8 cellular contexts compared by ENCODE assay signal in the genomic region with DNA sequence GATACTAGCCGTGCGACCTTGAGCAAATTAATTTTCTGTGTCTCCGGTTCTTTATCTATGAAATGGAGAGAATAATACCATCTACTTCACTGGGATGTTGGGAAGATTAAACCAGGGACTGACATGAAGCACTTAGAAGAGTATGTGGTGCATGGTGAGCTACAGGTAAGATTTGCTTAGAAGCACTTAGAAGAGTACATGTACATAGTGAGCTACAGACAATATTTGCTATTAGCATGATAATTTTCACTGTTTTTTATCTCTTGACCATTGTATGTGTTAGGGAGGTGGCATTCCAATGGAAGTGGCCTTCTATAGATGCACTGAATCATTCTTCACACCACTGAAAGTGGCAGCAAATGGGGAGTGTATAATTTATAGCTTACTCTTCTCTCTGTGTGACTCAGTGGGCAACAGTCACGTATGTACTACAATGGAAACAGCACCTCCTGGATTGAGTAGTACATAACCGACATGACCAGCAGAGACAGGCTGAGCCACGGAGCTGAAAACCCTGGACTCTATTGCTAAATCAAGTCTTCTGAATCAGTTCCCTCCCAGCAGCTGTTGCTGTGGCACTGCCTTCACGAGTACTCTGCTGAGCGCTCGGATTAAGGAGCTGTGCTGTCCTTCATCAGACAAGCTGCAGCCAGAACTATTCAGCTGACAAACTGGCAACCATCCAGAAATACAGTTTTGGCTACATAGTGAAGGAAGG. TPM values are rescaled to one million over a fixed set of nuclear protein-coding genes. Genes with fewer than 3 reads are reported as not detected.
DNase-seq lines count a peak whose midpoint lies in the region; FAIRE-seq and TF ChIP-seq lines count a peak whose summit lies in the region.
"Not testable (repeated sequence)": the region's sequence is repeated elsewhere in the genome, so short reads cannot be mapped to it uniquely, and the experiment has no call there.
"Had no signal": no experiment of that assay in that cellular context is flagged by ENCODE, and none has a peak within 500 bp of the region (broad histone marks: within the 10 kb centered on the region; RNA-seq: fewer than 3 reads in every experiment).

No MANE protein-coding gene starts in this region.

- H3K4me2 ChIP-seq in GM23248 (ENCODE audit: unreplicated experiment); hepatocyte: not testable (repeated sequence)

- not testable (repeated sequence) for H3K9me2 ChIP-seq in GM23248 (ENCODE audit: insufficient read depth); hepatocyte (replicated peaks; ENCODE audit: insufficient read depth)

- not testable (repeated sequence) for TF ChIP-seq CTCF in WERI-Rb-1 (IDR thresholded peaks at IDR 0.05; ENCODE audit: low read depth, low read length); fibroblast of pulmonary artery (IDR thresholded peaks at IDR 0.05; ENCODE audit: low read length, missing control alignments); hepatocyte (IDR thresholded peaks at IDR 0.05; ENCODE audit: poor library complexity); retinal pigment epithelial cell (conservative IDR thresholded peaks at IDR 0.05; ENCODE audit: low read depth, low read length)
- TF ChIP-seq CTCF in bronchial epithelial cell (IDR thresholded peaks at IDR 0.05; ENCODE audit: insufficient read depth, low read length, severe bottlenecking), result peak; percentile 7

- not testable (repeated sequence) for H3F3A ChIP-seq in GM23248 (ENCODE audit: insufficient read depth)

- not testable (repeated sequence) for H4K20me1 ChIP-seq in GM23248 (ENCODE audit: insufficient read depth); hepatocyte (ENCODE audit: insufficient read depth, poor library complexity, severe bottlenecking)

- H3K4me1 ChIP-seq in GM23248 (ENCODE audit: insufficient read depth); hepatocyte (ENCODE audit: insufficient read depth): not testable (repeated sequence)

- in situ Hi-C loops in GM23248 (cut with MboI), result not testable (repeated sequence)

- DNase-seq in GM23248 (peak; percentile 2), NCI-H2171 treated with DMSO at 0.1 percent for 48 hours (lab: John Stamatoyannopoulos, UW) (peak; percentile 12), WERI-Rb-1 (peak; percentile 78), bronchial epithelial cell (ENCODE audit: low read depth) (peak; percentile 68), fibroblast of pulmonary artery (ENCODE audit: low read depth) (peak; percentile 43), hepatocyte (ENCODE audit: low spot score) (peak; percentile 31), retinal pigment epithelial cell (ENCODE audit: low read depth) (peak; percentile 72)

- H3K36me3 ChIP-seq in GM23248 (ENCODE audit: low read depth); WERI-Rb-1; bronchial epithelial cell (ENCODE audit: control insufficient read depth, insufficient read depth, low read length); hepatocyte (replicated peaks; ENCODE audit: insufficient read depth, low read depth): not testable (repeated sequence)

- FAIRE-seq in bronchial epithelial cell (lab: Jason Lieb, UNC), result not testable (repeated sequence)

- H3K9me3 ChIP-seq in GM23248 (ENCODE audit: low read depth); WERI-Rb-1 (ENCODE audit: severe bottlenecking); hepatocyte (ENCODE audit: low read depth): not testable (repeated sequence)

- not testable (repeated sequence) for H3K4me3 ChIP-seq in GM23248; WERI-Rb-1 (ENCODE audit: low read depth, low read length); bronchial epithelial cell (ENCODE audit: low read depth, low read length); fibroblast of pulmonary artery (replicated peaks; ENCODE audit: low read depth, low read length); hepatocyte; retinal pigment epithelial cell (ENCODE audit: low read length)

- H3K27ac ChIP-seq in GM23248, WERI-Rb-1, hepatocyte: not testable (repeated sequence)

- not testable (repeated sequence) for H2AFZ ChIP-seq in GM23248, hepatocyte

- WGBS in GM23248 (ENCODE audit: low coverage in 1 of 2, low lambda C conversion rate in 2 of 2, missing lambda C conversion rate in 2 of 2), 2 experiments, result 16 to 18% methylated on average over 9 of the region's 9 CpGs
- 64% methylated on average over 8 of the region's 9 CpGs for WGBS in hepatocyte (ENCODE audit: low lambda C conversion rate, missing lambda C conversion rate)

- not testable (repeated sequence) for H3K79me2 ChIP-seq in GM23248 (ENCODE audit: insufficient read depth); hepatocyte

- not testable (repeated sequence) for H3K9ac ChIP-seq in GM23248

- not testable (repeated sequence) for H3K27me3 ChIP-seq in GM23248 (replicated peaks; ENCODE audit: insufficient read depth); WERI-Rb-1 (ENCODE audit: insufficient read depth, low read depth, severe bottlenecking); bronchial epithelial cell (ENCODE audit: control insufficient read depth, insufficient read depth, low read length); hepatocyte

RNA-seq across cellular contexts. Expression of gene ANKRD18A, which starts 28.9 kb away (rescaled TPM):
- total RNA-seq in GM23248 (2014; rRNA removed; shearing (Covaris generic)), result not detected in 2 replicates
- polyA plus RNA-seq in GM23248 (2016; fragmentation: Nextera tagmentation; extraction: Ambion mirVana), result not detected in 2 replicates
- total RNA-seq in bronchial epithelial cell, result 1.6 and 3.3 TPM in 2 replicates
- total RNA-seq in hepatocyte, result 0.08 and 0.53 TPM in 2 replicates
- polyA plus RNA-seq in hepatocyte, result 0.36 and 0.59 TPM in 2 replicates
- total RNA-seq: OCI-LY7 had no signal

Comparison
In these comparisons a context has a peak if more than half of its experiments do, and no peak if none do; other contexts are left out.
1. DNase-seq: peak in every context shown above with its lines; median percentile 78 in WERI-Rb-1; 72 in retinal pigment epithelial cell; 68 in bronchial epithelial cell; 43 in fibroblast of pulmonary artery; 31 in hepatocyte; 12 in NCI-H2171 treated with DMSO at 0.1 percent for 48 hours; 2 in GM23248.